Comparison of ENCODE assay signal across 14 cellular contexts in the genomic region with DNA sequence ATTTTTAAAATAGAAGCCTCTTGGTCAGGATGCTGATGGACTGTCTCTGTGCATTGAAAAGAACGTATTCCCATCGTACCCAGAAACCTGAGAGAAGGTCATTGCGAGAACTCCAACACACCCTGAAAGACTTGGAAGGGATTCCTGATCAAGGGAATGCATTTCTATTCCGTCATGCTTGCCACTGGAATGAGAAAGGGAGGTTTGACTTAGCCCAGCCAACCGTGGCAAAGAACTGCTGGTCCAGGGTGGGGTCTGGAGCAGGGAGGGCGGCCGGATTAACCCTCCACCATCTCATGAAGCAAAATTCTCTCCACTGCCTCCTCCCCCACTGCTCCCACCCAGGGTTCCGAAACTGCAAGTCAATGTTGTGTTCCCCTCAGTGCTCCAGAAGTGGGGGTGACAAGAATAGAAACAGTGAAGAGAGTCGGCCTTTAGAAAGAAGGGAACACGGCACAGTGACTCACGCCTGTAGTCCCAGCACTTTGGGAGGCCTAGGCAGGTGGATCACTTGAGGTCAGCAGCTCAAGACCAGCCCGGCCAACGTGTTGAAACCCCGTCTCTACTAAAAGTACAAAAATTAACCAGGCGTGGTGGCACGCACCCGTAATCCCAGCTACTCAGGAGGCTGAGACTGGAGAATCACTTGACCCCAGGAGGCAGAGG.
A peak's percentile ranks its signal among the peaks of the same experiment; 100 is the strongest.
DNase-seq lines count a peak whose midpoint lies in the region; ATAC-seq and TF ChIP-seq lines count a peak whose summit lies in the region.
"Had no signal": no experiment of that assay in that cellular context is flagged by ENCODE, and none has a peak within 500 bp of the region (broad histone marks: within the 10 kb centered on the region; RNA-seq: fewer than 3 reads in every experiment).

No MANE protein-coding gene starts in this region.

- no peaks in the 10 kb centered on the region for H3K36me3 ChIP-seq in BLaER1 treated with 17β-estradiol and CSF1 and Interleukin-3, amounts not matched to agents 10 nM and 100 nM
- no peaks in the 10 kb centered on the region for H3K36me3 ChIP-seq in RWPE2 (ENCODE audit: low read depth)

- no peaks in the 10 kb centered on the region for H3K27me3 ChIP-seq in BLaER1 treated with 17β-estradiol and CSF1 and Interleukin-3, amounts not matched to agents 10 nM and 100 nM
- H3K27me3 ChIP-seq in RWPE2 (ENCODE audit: insufficient read depth, poor library complexity, severe bottlenecking), result no peaks in the 10 kb centered on the region

- no peak overlapping the region for H3K4me3 Mint-ChIP-seq in glutamatergic neuron (ENCODE audit: unreplicated experiment)
- peak overlapping the region; percentile 32 for H3K4me3 Mint-ChIP-seq in nephron progenitor cell
- H3K4me3 Mint-ChIP-seq: CD4-positive, alpha-beta T cell had no signal

- H3K4me1 Mint-ChIP-seq in glutamatergic neuron (ENCODE audit: low read depth, unreplicated experiment) (peaks cover 48% of the 10 kb centered on the region), nephron progenitor cell (peaks cover 71% of the 10 kb centered on the region)

- TF ChIP-seq CTCF in RWPE2 (IDR thresholded peaks at IDR 0.05; ENCODE audit: poor library complexity, severe bottlenecking) (no peak), glutamatergic neuron (IDR thresholded peaks at IDR 0.05; ENCODE audit: partially characterized antibody, unreplicated experiment) (no peak), nephron progenitor cell (IDR thresholded peaks at IDR 0.05) (no peak)

- peak overlapping the region in 6 of 11 experiments; percentile 5 to 34 (median 29); a peak in 10 of 22 replicates for H3K4me2 ChIP-seq in BLaER1 treated with 17β-estradiol and CSF1 and Interleukin-3, amounts not matched to agents 10 nM and 100 nM

- H3K27ac Mint-ChIP-seq in glutamatergic neuron (ENCODE audit: unreplicated experiment) (peak overlapping the region; percentile 50), nephron progenitor cell (peak overlapping the region; percentile 71)
- H3K27ac Mint-ChIP-seq: CD4-positive, alpha-beta T cell had no signal

- H3K27me3 Mint-ChIP-seq in glutamatergic neuron (ENCODE audit: unreplicated experiment) (peaks cover 3% of the 10 kb centered on the region), nephron progenitor cell (ENCODE audit: low read depth, poor library complexity) (peaks cover 17% of the 10 kb centered on the region)

- H3K27ac ChIP-seq in BLaER1 treated with 17β-estradiol and CSF1 and Interleukin-3, amounts not matched to agents 10 nM and 100 nM, result no peak overlapping the region
- peak overlapping the region; percentile 62 for H3K27ac ChIP-seq in RWPE2 (ENCODE audit: poor library complexity, severe bottlenecking)
- H3K27ac ChIP-seq: HL-60 had no signal

- H3K9me3 Mint-ChIP-seq in glutamatergic neuron (ENCODE audit: unreplicated experiment) (peaks cover 11% of the 10 kb centered on the region), nephron progenitor cell (no peaks in the 10 kb centered on the region)
- H3K9me3 Mint-ChIP-seq: CD4-positive, alpha-beta T cell had no signal

- H4K20me1 ChIP-seq in BLaER1 treated with 17β-estradiol and CSF1 and Interleukin-3, amounts not matched to agents 10 nM and 100 nM, result no peaks in the 10 kb centered on the region

- no peak overlapping the region for H3K4me3 ChIP-seq in BLaER1 treated with 17β-estradiol and CSF1 and Interleukin-3, amounts not matched to agents 10 nM and 100 nM
- H3K4me3 ChIP-seq in RWPE2 (ENCODE audit: severe bottlenecking), result no peak overlapping the region
- H3K4me3 ChIP-seq: K562 had no signal

- DNase-seq in RWPE2 (ENCODE audit: low spot score) (no peak), glutamatergic neuron (no peak), nephron progenitor cell (peak; percentile 28), CD1c-positive myeloid dendritic cell (ENCODE audit: extremely low spot score) (no peak), NCI-H226 (no peak), SHP77 treated with DMSO at 0.1 percent for 48 hours (lab: John Stamatoyannopoulos, UW) (no peak)
- no peak for DNase-seq in activated CD4-positive, alpha-beta T cell treated with anti-CD3 and anti-CD28 coated beads for 48 hours
- DNase-seq: CD4-positive, alpha-beta T cell; DND-41; GDM1 had no signal

- no peak overlapping the region for H3K9ac ChIP-seq in BLaER1 treated with 17β-estradiol and CSF1 and Interleukin-3, amounts not matched to agents 10 nM and 100 nM

- H3K36me3 Mint-ChIP-seq in glutamatergic neuron (ENCODE audit: unreplicated experiment), result no peaks in the 10 kb centered on the region
- H3K36me3 Mint-ChIP-seq in nephron progenitor cell (ENCODE audit: low read depth), result no peaks in the 10 kb centered on the region

- H3K4me1 ChIP-seq in BLaER1 treated with 17β-estradiol and CSF1 and Interleukin-3, amounts not matched to agents 10 nM and 100 nM, result peaks cover 6 to 32% (median 16%) of the 10 kb centered on the region in 10 experiments; a peak in 17 of 20 replicates
- H3K4me1 ChIP-seq in RWPE2 (ENCODE audit: insufficient read depth, poor library complexity, severe bottlenecking), result peaks cover 3% of the 10 kb centered on the region

- no peaks in the 10 kb centered on the region for H3K9me3 ChIP-seq in BLaER1 treated with 17β-estradiol and CSF1 and Interleukin-3, amounts not matched to agents 10 nM and 100 nM (replicated peaks in 1 of 11)
- H3K9me3 ChIP-seq in RWPE2 (ENCODE audit: severe bottlenecking), result no peaks in the 10 kb centered on the region

- ATAC-seq in RWPE2 (ENCODE audit: low read depth), result no peak
- ATAC-seq: HCT116, K562 had no signal
